Comparison of ENCODE assay signal across 25 cellular contexts in genomic region chr15:78402056-78402610, GRCh38. TPM values are rescaled to one million over a fixed set of nuclear protein-coding genes. Genes with fewer than 3 reads are reported as not detected.
DNase-seq lines count a peak whose midpoint lies in the region; ATAC-seq, FAIRE-seq and TF ChIP-seq lines count a peak whose summit lies in the region.
"Had no signal": no experiment of that assay in that cellular context is flagged by ENCODE, and none has a peak within 500 bp of the region (broad histone marks: within the 10 kb centered on the region; RNA-seq: fewer than 3 reads in every experiment).

No MANE protein-coding gene starts in this region.

- no peak overlapping the region for H3K27ac Mint-ChIP-seq in natural killer cell treated with Interleukin-12 subunit alpha and Interleukin-12 subunit beta and Interleukin-15 and Interleukin-18, amount 100 ng/mL, for 72 hours
- H3K27ac Mint-ChIP-seq: T-cell had no signal

- H3K4me1 Mint-ChIP-seq in natural killer cell treated with Interleukin-12 subunit alpha and Interleukin-12 subunit beta and Interleukin-15 and Interleukin-18, amount 100 ng/mL, for 72 hours (ENCODE audit: low read depth in 2 of 2): peaks cover 0 to 7% of the 10 kb centered on the region in 2 donors
- H3K4me1 Mint-ChIP-seq: T-cell had no signal

- DNase-seq in AG10803 (ENCODE audit: low read depth) (peak; percentile 16), MV-4-11 (lab: John Stamatoyannopoulos, UW) (peak; percentile 78), bronchial epithelial cell (ENCODE audit: low read depth) (no peak), sciatic nerve (ENCODE audit: low spot score) (peak; percentile 13), frontal cortex (ENCODE audit: low spot score in 2 of 2) (no peak), nucleus accumbens (lab: John Stamatoyannopoulos, UW) (no peak)
- DNase-seq in natural killer cell treated with Interleukin-12 subunit alpha and Interleukin-12 subunit beta and Interleukin-15 and Interleukin-18, amount 100 ng/mL, for 72 hours (ENCODE audit: low spot score): no peak
- DNase-seq: AML-193, DMS79, IMR-90, MG63, NCI-H1417, NCI-H187, NCI-H226, NCI-H524, NCI-H82, Peyer's patch, T-cell had no signal

- H3K36me3 Mint-ChIP-seq in natural killer cell treated with Interleukin-12 subunit alpha and Interleukin-12 subunit beta and Interleukin-15 and Interleukin-18, amount 100 ng/mL, for 72 hours: no peaks in the 10 kb centered on the region
- H3K36me3 Mint-ChIP-seq: CD14-positive monocyte, T-cell had no signal

- H3K9me3 Mint-ChIP-seq in natural killer cell treated with Interleukin-12 subunit alpha and Interleukin-12 subunit beta and Interleukin-15 and Interleukin-18, amount 100 ng/mL, for 72 hours: no peaks in the 10 kb centered on the region
- H3K9me3 Mint-ChIP-seq: T-cell had no signal

- FAIRE-seq in bronchial epithelial cell (lab: Jason Lieb, UNC) (peak; percentile 7), frontal cortex (lab: Jason Lieb, UNC) (no peak)
- FAIRE-seq: GM12892, GM18507, H54, HTR-8/SVneo had no signal

- ATAC-seq in sciatic nerve: peak; percentile 43
- ATAC-seq in GM21576 (IDR thresholded peaks at IDR 0.05; ENCODE audit: unreplicated experiment): no peak
- ATAC-seq in natural killer cell treated with Interleukin-12 subunit alpha and Interleukin-12 subunit beta and Interleukin-15 and Interleukin-18, amount 100 ng/mL, for 72 hours: no peak
- ATAC-seq: T-cell had no signal

- TF ChIP-seq CTCF in AG10803 (conservative IDR thresholded peaks at IDR 0.05; ENCODE audit: low read length) (no peak), bronchial epithelial cell (IDR thresholded peaks at IDR 0.05; ENCODE audit: insufficient read depth, low read length, severe bottlenecking) (no peak)

- H3K27me3 ChIP-seq in bronchial epithelial cell (ENCODE audit: control insufficient read depth, insufficient read depth, low read length): no peaks in the 10 kb centered on the region
- H3K27me3 ChIP-seq: MG63, Peyer's patch had no signal

- H3K4me3 Mint-ChIP-seq in natural killer cell treated with Interleukin-12 subunit alpha and Interleukin-12 subunit beta and Interleukin-15 and Interleukin-18, amount 100 ng/mL, for 72 hours: no peak overlapping the region
- H3K4me3 Mint-ChIP-seq: CD14-positive monocyte, T-cell had no signal

- peaks cover 3 to 8% of the 10 kb centered on the region in 2 donors for H3K27me3 Mint-ChIP-seq in natural killer cell treated with Interleukin-12 subunit alpha and Interleukin-12 subunit beta and Interleukin-15 and Interleukin-18, amount 100 ng/mL, for 72 hours

- no peaks in the 10 kb centered on the region for H3K36me3 ChIP-seq in bronchial epithelial cell (ENCODE audit: control insufficient read depth, insufficient read depth, low read length)
- H3K36me3 ChIP-seq: MG63, Peyer's patch had no signal

- no peak overlapping the region for H3K4me3 ChIP-seq in AG10803 (ENCODE audit: low read length)
- no peak overlapping the region for H3K4me3 ChIP-seq in bronchial epithelial cell (ENCODE audit: low read depth, low read length)
- H3K4me3 ChIP-seq: MG63, Peyer's patch, SK-N-MC had no signal

- intact Hi-C loops in sciatic nerve (cut with DNase I): no loop called here

RNA-seq across cellular contexts. Expression of gene IREB2, which starts 35.9 kb away (rescaled TPM):
- total RNA-seq in bronchial epithelial cell (12.6 and 16.4 TPM in 2 replicates), sciatic nerve (65.0 TPM), frontal cortex (67.7 TPM)
- 10 to 100 TPM; 79.0 to 92.8 TPM for total RNA-seq in natural killer cell treated with Interleukin-12 subunit alpha and Interleukin-12 subunit beta and Interleukin-15 and Interleukin-18, amount 100 ng/mL, for 72 hours

Comparison
In these comparisons a context has a peak if more than half of its experiments do, and no peak if none do; other contexts are left out.
1. DNase-seq: peak in AG10803 (single experiment), MV-4-11 (single experiment) and sciatic nerve (single experiment); none in bronchial epithelial cell (single experiment), natural killer cell treated with Interleukin-12 subunit alpha and Interleukin-12 subunit beta and Interleukin-15 and Interleukin-18, amount 100 ng/mL, for 72 hours (single experiment), frontal cortex (0 of 2) and nucleus accumbens (0 of 56).